19 cellular contexts compared by ENCODE assay signal in genomic region chr5:76379316-76379715, GRCh38. TPM values are rescaled to one million over a fixed set of nuclear protein-coding genes. Genes with fewer than 3 reads are reported as not detected.
DNase-seq lines count a peak whose midpoint lies in the region; FAIRE-seq and TF ChIP-seq lines count a peak whose summit lies in the region.
"Had no signal": no experiment of that assay in that cellular context is flagged by ENCODE, and none has a peak within 500 bp of the region (broad histone marks: within the 10 kb centered on the region; RNA-seq: fewer than 3 reads in every experiment).

No MANE protein-coding gene starts in this region.

- no peaks in the 10 kb centered on the region for H3K36me3 ChIP-seq in DOHH2 (ENCODE audit: control insufficient read depth, low read length)
- H3K36me3 ChIP-seq: lower lobe of right lung, right lobe of liver, SJCRH30, thoracic aorta had no signal

- no peak overlapping the region for H3K27ac ChIP-seq in DOHH2 (ENCODE audit: low read depth, low read length)
- H3K27ac ChIP-seq: lower lobe of right lung, right lobe of liver, SJCRH30, thoracic aorta had no signal

- H3K27me3 ChIP-seq in DOHH2 (ENCODE audit: control insufficient read depth, low read length) = no peaks in the 10 kb centered on the region
- H3K27me3 ChIP-seq: right lobe of liver had no signal

- no peaks in the 10 kb centered on the region for H3K9me3 ChIP-seq in DOHH2 (ENCODE audit: control insufficient read depth, insufficient read depth, low read length)
- H3K9me3 ChIP-seq: lower lobe of right lung, right lobe of liver, SJCRH30, thoracic aorta had no signal

- FAIRE-seq in GM12892 (lab: Jason Lieb, UNC) = no peak
- FAIRE-seq: A204.1, endometrium had no signal

- H3K4me3 ChIP-seq in DOHH2 (ENCODE audit: low read length) = peak overlapping the region; percentile 26; the same call in 1 of the 2 replicates
- no peak overlapping the region for H3K4me3 ChIP-seq in epithelial cell of esophagus (ENCODE audit: low read length)
- H3K4me3 ChIP-seq: lower lobe of right lung, right lobe of liver, SJCRH30, thoracic aorta had no signal

- no peaks in the 10 kb centered on the region for H4K20me1 ChIP-seq in DOHH2 (ENCODE audit: control insufficient read depth, insufficient read depth, low read depth, low read length)

- no peak for TF ChIP-seq POLR2A in GM12892 (IDR thresholded peaks at IDR 0.05; ENCODE audit: low read depth, low read length)

- no peaks in the 10 kb centered on the region for H3K79me2 ChIP-seq in DOHH2 (ENCODE audit: control insufficient read depth, low read length)

- H3F3A ChIP-seq in DOHH2 (ENCODE audit: control insufficient read depth, insufficient read depth) = peaks cover 6% of the 10 kb centered on the region

- H3K4me2 ChIP-seq in DOHH2 (ENCODE audit: low read length) = peak overlapping the region; percentile 60

- no peaks in the 10 kb centered on the region for H3K9me2 ChIP-seq in DOHH2 (replicated peaks; ENCODE audit: control insufficient read depth, low read length)

- H3K4me1 ChIP-seq in DOHH2 (ENCODE audit: control insufficient read depth, low read length) = peaks cover 59% of the 10 kb centered on the region
- H3K4me1 ChIP-seq: lower lobe of right lung, SJCRH30 had no signal

- DNase-seq in NCI-H510A treated with DMSO at 0.1 percent for 48 hours (lab: John Stamatoyannopoulos, UW) (peak; percentile 8), NCI-H510A (lab: John Stamatoyannopoulos, UW) (no peak), SW480 (ENCODE audit: low spot score) (peak; percentile 67), epithelial cell of esophagus (ENCODE audit: low read depth) (peak; percentile 66), GM12892 (ENCODE audit: insufficient read length) (no peak), NCI-H146 (lab: John Stamatoyannopoulos, UW) (no peak), SIG-M5 (lab: John Stamatoyannopoulos, UW) (no peak)
- DNase-seq: COR-L47; foreskin melanocyte; lower lobe of right lung; NCI-H1092; NCI-H2171; NK-92 treated with Interleukin-12 subunit alpha and Interleukin-12 subunit beta, amount 100 ng/mL, for 24 hours; right lobe of liver; SJCRH30 had no signal

- TF ChIP-seq CTCF in DOHH2 (IDR thresholded peaks at IDR 0.05; ENCODE audit: low read depth, low read length, poor library complexity, severe bottlenecking) (no peak), epithelial cell of esophagus (IDR thresholded peaks at IDR 0.05; ENCODE audit: insufficient read depth, low read depth, low read length, missing control alignments) (no peak)

RNA-seq across cellular contexts. Expression of gene IQGAP2, which starts 23.8 kb away (rescaled TPM):
- 18.8 TPM for polyA plus RNA-seq in GM12892 (2012; ENCODE audit: missing spikeins)

Comparison
In these comparisons a context has a peak if more than half of its experiments do, and no peak if none do; other contexts are left out.
1. DNase-seq: peak in NCI-H510A treated with DMSO at 0.1 percent for 48 hours (single experiment), SW480 (single experiment) and epithelial cell of esophagus (single experiment); none in NCI-H510A (single experiment), GM12892 (single experiment), NCI-H146 (single experiment) and SIG-M5 (single experiment).